37 cellular contexts compared by ENCODE assay signal in the genomic region with DNA sequence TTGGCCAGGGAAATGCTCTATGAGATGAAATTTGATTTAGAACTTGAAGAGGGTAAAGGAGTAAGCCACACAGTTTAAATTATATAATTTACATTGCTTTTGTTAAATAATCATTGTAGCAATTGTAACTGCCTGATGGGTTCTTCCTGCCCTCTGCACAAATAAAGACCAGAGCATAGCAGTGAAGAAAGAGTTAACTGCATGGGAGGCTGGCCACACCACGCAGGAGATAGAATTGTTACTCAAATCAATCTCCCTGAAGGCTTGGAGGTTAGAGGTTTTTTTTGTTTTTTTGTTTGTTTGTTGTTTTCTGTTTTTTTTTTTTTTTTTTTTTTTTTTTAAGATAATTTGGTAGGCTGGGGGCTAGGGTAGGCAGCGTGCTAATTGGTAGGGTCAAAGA.
"Had no signal": no experiment of that assay in that cellular context is flagged by ENCODE, and none has a peak within 500 bp of the region (broad histone marks: within the 10 kb centered on the region; RNA-seq: fewer than 3 reads in every experiment).

No MANE protein-coding gene starts in this region.

- H3K36me3 Mint-ChIP-seq: activated CD8-positive, alpha-beta memory T cell treated with anti-CD3 and anti-CD28 coated beads, Interleukin-2, amount 10 ng/mL, durations not matched to agents 7 days and 5 days; activated naive CD4-positive, alpha-beta T cell treated with anti-CD3 and anti-CD28 coated beads, Interleukin-2, amount 10 ng/mL, durations not matched to agents 7 days and 5 days; activated naive CD4-positive, alpha-beta T cell treated with anti-CD3 and anti-CD28 coated beads, Interleukin-2, amount 50 U/mL, for 24 hours; activated naive CD8-positive, alpha-beta T cell; activated naive CD8-positive, alpha-beta T cell treated with anti-CD3 and anti-CD28 coated beads, Interleukin-2, amount 10 ng/mL, durations not matched to agents 7 days and 5 days; brain had no signal

- H3K9me3 Mint-ChIP-seq: activated CD4-positive, alpha-beta T cell treated with anti-CD3 and anti-CD28 coated beads, Interleukin-2, amount 10 ng/mL, durations not matched to agents 7 days and 5 days; activated naive CD4-positive, alpha-beta T cell treated with anti-CD3 and anti-CD28 coated beads, Interleukin-2, amount 10 ng/mL, durations not matched to agents 7 days and 5 days; activated naive CD4-positive, alpha-beta T cell treated with anti-CD3 and anti-CD28 coated beads, Interleukin-2, amount 50 U/mL, for 24 hours; activated naive CD8-positive, alpha-beta T cell treated with anti-CD3 and anti-CD28 coated beads, Interleukin-2, amount 10 ng/mL, durations not matched to agents 7 days and 5 days; activated naive CD8-positive, alpha-beta T cell treated with anti-CD3 and anti-CD28 coated beads, Interleukin-2, amount 50 U/mL, for 24 hours; activated T-cell treated with anti-CD3 and anti-CD28 coated beads, Interleukin-2, amount 50 U/mL, for 24 hours; activated T-helper 2 cell treated with anti-CD3 and anti-CD28 coated beads, Interferon-gamma antibody, Interleukin-2, Interleukin-4, amounts not matched to agents 10 μg/mL and 5 μg/mL and 100 μg/mL, durations not matched to agents 14 hours and 24 hours and 36 hours; brain; T-helper 1 cell treated with Interleukin-12 subunit alpha and Interleukin-12 subunit beta and Interleukin-4 antibody, amounts not matched to agents 30 μg/mL and 1 μg/mL, for 36 hours; T-helper 2 cell treated with Interferon-gamma antibody and Interleukin-4, amounts not matched to agents 5 μg/mL and 100 μg/mL, for 36 hours had no signal

- H3K9me3 ChIP-seq: ascending aorta had no signal

- H3K36me3 ChIP-seq: ascending aorta, cardiac muscle cell had no signal

- ATAC-seq: activated CD4-positive, alpha-beta T cell treated with anti-CD3 and anti-CD28 coated beads for 36 hours; activated CD4-positive, CD25-positive, alpha-beta regulatory T cell treated with anti-CD3 and anti-CD28 coated beads, Interleukin-2, amount 50 U/mL, for 24 hours; activated CD8-positive, alpha-beta memory T cell treated with anti-CD3 and anti-CD28 coated beads, Interleukin-2, amount 10 ng/mL, durations not matched to agents 7 days and 5 days; activated CD8-positive, alpha-beta T cell treated with anti-CD3 and anti-CD28 coated beads, Interleukin-2, amount 10 ng/mL, durations not matched to agents 7 days and 5 days; activated naive CD8-positive, alpha-beta T cell treated with anti-CD3 and anti-CD28 coated beads, Interleukin-2, amount 50 U/mL, for 24 hours had no signal

- H3K27me3 Mint-ChIP-seq: activated CD4-positive, alpha-beta memory T cell treated with anti-CD3 and anti-CD28 coated beads, Interleukin-2, amount 10 ng/mL, durations not matched to agents 7 days and 5 days; activated CD4-positive, alpha-beta T cell treated with anti-CD3 and anti-CD28 coated beads, Interleukin-2, amount 10 ng/mL, durations not matched to agents 7 days and 5 days; activated CD8-positive, alpha-beta memory T cell treated with anti-CD3 and anti-CD28 coated beads, Interleukin-2, amount 10 ng/mL, durations not matched to agents 7 days and 5 days; activated naive CD4-positive, alpha-beta T cell treated with anti-CD3 and anti-CD28 coated beads, Interleukin-2, amount 10 ng/mL, durations not matched to agents 7 days and 5 days; activated naive CD4-positive, alpha-beta T cell treated with anti-CD3 and anti-CD28 coated beads, Interleukin-2, amount 50 U/mL, for 24 hours; activated naive CD8-positive, alpha-beta T cell; activated naive CD8-positive, alpha-beta T cell treated with anti-CD3 and anti-CD28 coated beads, Interleukin-2, amount 10 ng/mL, durations not matched to agents 7 days and 5 days; activated naive CD8-positive, alpha-beta T cell treated with anti-CD3 and anti-CD28 coated beads, Interleukin-2, amount 50 U/mL, for 24 hours; activated T-cell treated with anti-CD3 and anti-CD28 coated beads, Interleukin-2, amount 50 U/mL, for 24 hours; central memory CD8-positive, alpha-beta T cell had no signal

- H3K4me1 Mint-ChIP-seq: activated CD4-positive, alpha-beta memory T cell treated with anti-CD3 and anti-CD28 coated beads, Interleukin-2, amount 10 ng/mL, durations not matched to agents 7 days and 5 days; activated CD4-positive, alpha-beta T cell treated with anti-CD3 and anti-CD28 coated beads for 36 hours; activated CD4-positive, alpha-beta T cell treated with anti-CD3 and anti-CD28 coated beads, Interleukin-2, amount 10 ng/mL, durations not matched to agents 7 days and 5 days; activated CD8-positive, alpha-beta memory T cell treated with anti-CD3 and anti-CD28 coated beads, Interleukin-2, amount 10 ng/mL, durations not matched to agents 7 days and 5 days; activated naive CD4-positive, alpha-beta T cell treated with anti-CD3 and anti-CD28 coated beads, Interleukin-2, amount 10 ng/mL, durations not matched to agents 7 days and 5 days; activated naive CD4-positive, alpha-beta T cell treated with anti-CD3 and anti-CD28 coated beads, Interleukin-2, amount 50 U/mL, for 24 hours; activated naive CD8-positive, alpha-beta T cell treated with anti-CD3 and anti-CD28 coated beads, Interleukin-2, amount 10 ng/mL, durations not matched to agents 7 days and 5 days; activated naive CD8-positive, alpha-beta T cell treated with anti-CD3 and anti-CD28 coated beads, Interleukin-2, amount 50 U/mL, for 24 hours; brain; central memory CD8-positive, alpha-beta T cell had no signal

- H3K27ac Mint-ChIP-seq: activated CD4-positive, alpha-beta memory T cell treated with anti-CD3 and anti-CD28 coated beads, Interleukin-2, amount 10 ng/mL, durations not matched to agents 7 days and 5 days; activated CD4-positive, alpha-beta T cell treated with anti-CD3 and anti-CD28 coated beads for 36 hours; activated CD4-positive, alpha-beta T cell treated with anti-CD3 and anti-CD28 coated beads, Interleukin-2, amount 10 ng/mL, durations not matched to agents 7 days and 5 days; activated CD8-positive, alpha-beta memory T cell treated with anti-CD3 and anti-CD28 coated beads, Interleukin-2, amount 10 ng/mL, durations not matched to agents 7 days and 5 days; activated CD8-positive, alpha-beta T cell treated with anti-CD3 and anti-CD28 coated beads, Interleukin-2, amount 10 ng/mL, durations not matched to agents 7 days and 5 days; activated naive CD4-positive, alpha-beta T cell treated with anti-CD3 and anti-CD28 coated beads, Interleukin-2, amount 10 ng/mL, durations not matched to agents 7 days and 5 days; activated naive CD4-positive, alpha-beta T cell treated with anti-CD3 and anti-CD28 coated beads, Interleukin-2, amount 50 U/mL, for 24 hours; activated naive CD8-positive, alpha-beta T cell; activated naive CD8-positive, alpha-beta T cell treated with anti-CD3 and anti-CD28 coated beads, Interleukin-2, amount 10 ng/mL, durations not matched to agents 7 days and 5 days; activated naive CD8-positive, alpha-beta T cell treated with anti-CD3 and anti-CD28 coated beads, Interleukin-2, amount 50 U/mL, for 24 hours; activated T-cell treated with anti-CD3 and anti-CD28 coated beads, Interleukin-2, amount 50 U/mL, for 24 hours; activated T-helper 2 cell treated with anti-CD3 and anti-CD28 coated beads, Interferon-gamma antibody, Interleukin-2, Interleukin-4, amounts not matched to agents 10 μg/mL and 5 μg/mL and 100 μg/mL, durations not matched to agents 14 hours and 24 hours and 36 hours; brain; T-helper 1 cell treated with Interleukin-12 subunit alpha and Interleukin-12 subunit beta and Interleukin-4 antibody, amounts not matched to agents 30 μg/mL and 1 μg/mL, for 36 hours; T-helper 2 cell treated with Interferon-gamma antibody and Interleukin-4, amounts not matched to agents 5 μg/mL and 100 μg/mL, for 36 hours had no signal

- H3K4me3 Mint-ChIP-seq: activated CD4-positive, alpha-beta memory T cell treated with anti-CD3 and anti-CD28 coated beads, Interleukin-2, amount 10 ng/mL, durations not matched to agents 7 days and 5 days; activated CD4-positive, alpha-beta T cell treated with anti-CD3 and anti-CD28 coated beads for 36 hours; activated CD4-positive, alpha-beta T cell treated with anti-CD3 and anti-CD28 coated beads, Interleukin-2, amount 10 ng/mL, durations not matched to agents 7 days and 5 days; activated CD8-positive, alpha-beta memory T cell treated with anti-CD3 and anti-CD28 coated beads, Interleukin-2, amount 10 ng/mL, durations not matched to agents 7 days and 5 days; activated CD8-positive, alpha-beta T cell treated with anti-CD3 and anti-CD28 coated beads, Interleukin-2, amount 10 ng/mL, durations not matched to agents 7 days and 5 days; activated naive CD4-positive, alpha-beta T cell treated with anti-CD3 and anti-CD28 coated beads, Interleukin-2, amount 10 ng/mL, durations not matched to agents 7 days and 5 days; activated naive CD4-positive, alpha-beta T cell treated with anti-CD3 and anti-CD28 coated beads, Interleukin-2, amount 50 U/mL, for 24 hours; activated naive CD8-positive, alpha-beta T cell; activated naive CD8-positive, alpha-beta T cell treated with anti-CD3 and anti-CD28 coated beads, Interleukin-2, amount 10 ng/mL, durations not matched to agents 7 days and 5 days; activated naive CD8-positive, alpha-beta T cell treated with anti-CD3 and anti-CD28 coated beads, Interleukin-2, amount 50 U/mL, for 24 hours; activated T-cell treated with anti-CD3 and anti-CD28 coated beads, Interleukin-2, amount 50 U/mL, for 24 hours; brain; central memory CD8-positive, alpha-beta T cell; T-helper 1 cell treated with Interleukin-12 subunit alpha and Interleukin-12 subunit beta and Interleukin-4 antibody, amounts not matched to agents 30 μg/mL and 1 μg/mL, for 36 hours; T-helper 2 cell treated with Interferon-gamma antibody and Interleukin-4, amounts not matched to agents 5 μg/mL and 100 μg/mL, for 36 hours had no signal

- H3K27me3 ChIP-seq: ascending aorta, cardiac muscle cell had no signal

- H3K4me3 ChIP-seq: ascending aorta, cardiac muscle cell had no signal

- H3K27ac ChIP-seq: ascending aorta, cardiac muscle cell, VCaP had no signal

- DNase-seq: activated CD4-positive, alpha-beta memory T cell treated with anti-CD3 and anti-CD28 coated beads, Interleukin-2, amount 10 ng/mL, durations not matched to agents 7 days and 5 days; activated CD4-positive, alpha-beta T cell treated with anti-CD3 and anti-CD28 coated beads for 1 hour; activated CD4-positive, alpha-beta T cell treated with anti-CD3 and anti-CD28 coated beads for 36 hours; activated CD4-positive, alpha-beta T cell treated with anti-CD3 and anti-CD28 coated beads for 48 hours; activated CD4-positive, alpha-beta T cell treated with anti-CD3 and anti-CD28 coated beads, Interleukin-2, amount 10 ng/mL, durations not matched to agents 7 days and 5 days; activated CD4-positive, alpha-beta T cell treated with anti-CD3 and anti-CD28 coated beads, Interleukin-2, amount 50 U/mL, for 48 hours; activated CD4-positive, CD25-positive, alpha-beta regulatory T cell; activated CD8-positive, alpha-beta memory T cell treated with anti-CD3 and anti-CD28 coated beads for 24 hours; activated CD8-positive, alpha-beta memory T cell treated with anti-CD3 and anti-CD28 coated beads, Interleukin-2, amount 10 ng/mL, durations not matched to agents 7 days and 5 days; activated CD8-positive, alpha-beta memory T cell treated with anti-CD3 and anti-CD28 coated beads, Interleukin-2, amount 50 U/mL, for 48 hours; activated CD8-positive, alpha-beta T cell treated with anti-CD3 and anti-CD28 coated beads, Interleukin-2, amount 10 ng/mL, durations not matched to agents 7 days and 5 days; activated effector memory CD4-positive, alpha-beta T cell treated with Interleukin-2 at 50 U/mL for 16 hours; activated gamma-delta T cell; activated naive CD4-positive, alpha-beta T cell treated with anti-CD3 and anti-CD28 coated beads, Interleukin-2, amount 10 ng/mL, durations not matched to agents 7 days and 5 days; activated naive CD4-positive, alpha-beta T cell treated with Interleukin-2 at 50 U/mL for 16 hours; activated naive CD8-positive, alpha-beta T cell treated with anti-CD3 and anti-CD28 coated beads, Interleukin-2, amount 10 ng/mL, durations not matched to agents 7 days and 5 days; activated naive CD8-positive, alpha-beta T cell treated with anti-CD3 and anti-CD28 coated beads, Interleukin-2, amount 50 U/mL, for 24 hours; activated T-cell treated with anti-CD3 and anti-CD28 coated beads, Interleukin-2, amount 50 U/mL, for 24 hours; activated T-cell treated with anti-CD3 and anti-CD28 coated beads, Interleukin-2, amount 50 U/mL, for 48 hours; amygdala; anterior cingulate cortex; caudate nucleus; cerebellar nuclear complex; T-helper 1 cell; T-helper 2 cell; T-helper 9 cell had no signal
